Comparison of ENCODE assay signal across 8 cellular contexts in genomic region chr11:108788565-108789199, GRCh38.
A peak's percentile ranks its signal among the peaks of the same experiment; 100 is the strongest.
DNase-seq lines count a peak whose midpoint lies in the region; ATAC-seq and TF ChIP-seq lines count a peak whose summit lies in the region.

No MANE protein-coding gene starts in this region.

- TF ChIP-seq CTCF in AG09309 (IDR thresholded peaks at IDR 0.05; ENCODE audit: control insufficient read depth, insufficient read depth, low read depth, low read length, missing control alignments) (peak; percentile 58), fibroblast of the aortic adventitia (IDR thresholded peaks at IDR 0.05; ENCODE audit: insufficient read depth, low read length) (peak; percentile 56), thyroid gland (IDR thresholded peaks at IDR 0.05) (peak in 1 of 6 experiments; percentile 3)

- H3K4me1 ChIP-seq in thyroid gland = peaks cover 0 to 4% of the 10 kb centered on the region in 2 donors

- H3K4me3 ChIP-seq in AG09309 (ENCODE audit: control insufficient read depth, low read depth, low read length) = no peak overlapping the region
- no peak overlapping the region for H3K4me3 ChIP-seq in fibroblast of the aortic adventitia (ENCODE audit: low read depth, low read length)
- H3K4me3 ChIP-seq in thyroid gland (replicated peaks in 1 of 3) = no peak overlapping the region

- intact Hi-C loops in thyroid gland (cut with DNase I) = no loop called here

- H3K27ac ChIP-seq in thyroid gland = no peak overlapping the region

- peak; percentile 18 for DNase-seq in AG09309 (ENCODE audit: low read depth)
- DNase-seq in NCI-H460 (ENCODE audit: extremely low read depth, low read depth) = peak; percentile 18
- DNase-seq in fibroblast of the aortic adventitia (ENCODE audit: low read depth) = peak; percentile 59
- no peak for DNase-seq in hypothalamus (lab: John Stamatoyannopoulos, UW)
- no peak for DNase-seq in thyroid gland

- 74 to 88% methylated on average over 5 of the region's 5 CpGs for WGBS in thyroid gland, 2 donors

- no peaks in the 10 kb centered on the region for H3K9me3 ChIP-seq in thyroid gland

- TF ChIP-seq POLR2A in thyroid gland (IDR thresholded peaks at IDR 0.05) = no peak

- H3K36me3 ChIP-seq in thyroid gland = no peaks in the 10 kb centered on the region

- no peaks in the 10 kb centered on the region for H3K27me3 ChIP-seq in thyroid gland

- peak; percentile 52 for ATAC-seq in GM19455 (IDR thresholded peaks at IDR 0.05; ENCODE audit: unreplicated experiment)
- no peak for ATAC-seq in GM18498 (IDR thresholded peaks at IDR 0.05; ENCODE audit: unreplicated experiment)
- ATAC-seq in GM19328 (IDR thresholded peaks at IDR 0.05; ENCODE audit: unreplicated experiment) = no peak

Comparison
In these comparisons a context has a peak if more than half of its experiments do, and no peak if none do; other contexts are left out.
1. DNase-seq: peak in AG09309 (single experiment), NCI-H460 (single experiment) and fibroblast of the aortic adventitia (single experiment); none in hypothalamus (0 of 51) and thyroid gland (0 of 2).